Comparison of ENCODE assay signal across 20 cellular contexts in the genomic region with DNA sequence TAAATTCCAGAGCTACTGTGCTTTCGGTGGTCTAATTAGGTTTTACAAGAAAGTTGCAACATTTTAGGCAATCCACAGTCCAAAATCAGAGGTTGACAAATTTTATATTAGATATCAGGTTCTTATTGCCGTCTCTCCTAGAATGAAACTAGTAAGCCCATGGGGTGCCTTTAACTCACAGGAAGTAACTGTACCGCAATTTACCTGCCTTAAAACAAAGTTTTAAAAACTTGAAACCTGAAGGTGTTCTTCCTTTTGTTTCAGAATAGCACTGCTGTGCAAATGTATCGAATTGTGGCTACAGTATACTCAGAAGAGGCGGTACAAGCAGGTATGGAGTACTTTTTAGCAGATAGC.
DNase-seq lines count a peak whose midpoint lies in the region; ATAC-seq, FAIRE-seq and TF ChIP-seq lines count a peak whose summit lies in the region.
"Had no signal": no experiment of that assay in that cellular context is flagged by ENCODE, and none has a peak within 500 bp of the region (broad histone marks: within the 10 kb centered on the region; RNA-seq: fewer than 3 reads in every experiment).

No MANE protein-coding gene starts in this region.

- POLR2A ChIA-PET in HepG2 (lab: Yijun Ruan, JAX), result no interaction called here

- no peak overlapping the region for H3K4me2 ChIP-seq in HepG2 (ENCODE audit: low read depth, low read length)
- H3K4me2 ChIP-seq: KMS-11 had no signal

- H3K36me3 ChIP-seq in HepG2 (replicated peaks in 1 of 2; ENCODE audit: control insufficient read depth in 1 of 2, insufficient read depth in 2 of 2, low read length in 2 of 2) (no peaks in the 10 kb centered on the region), right lobe of liver (no peaks in the 10 kb centered on the region), thoracic aorta (peaks cover 10% of the 10 kb centered on the region), heart right ventricle (peaks cover 0 to 69% (median 10%) of the 10 kb centered on the region in 9 donors)
- H3K36me3 ChIP-seq in effector memory CD4-positive, alpha-beta T cell (ENCODE audit: control insufficient read depth, insufficient read depth, low read length), result peaks cover 31% of the 10 kb centered on the region
- H3K36me3 ChIP-seq: pancreas, uterus had no signal

- in situ Hi-C loops in HepG2 (cut with HindIII; ENCODE audit: extremely low pct_ligation_motif_present, low pct_unique_long_range_greater_than_20kb), result no loop called here

- TF ChIP-seq EP300 in HepG2 (IDR thresholded peaks at IDR 0.05; ENCODE audit: low read depth in 2 of 2, low read length in 2 of 2), result no peak
- no peak for TF ChIP-seq EP300 in HepG2 (CRISPR knock-in tag; IDR thresholded peaks at IDR 0.05; ENCODE audit: borderline replicate concordance)

- no peak overlapping the region for H3K9ac ChIP-seq in HepG2 (ENCODE audit: insufficient read depth, low read depth, low read length)
- H3K9ac ChIP-seq: KMS-11 had no signal

- H3K79me2 ChIP-seq in HepG2 (ENCODE audit: insufficient read depth, low read length), result no peaks in the 10 kb centered on the region

- H3K4me3 Mint-ChIP-seq in T-helper 2 cell treated with Interferon-gamma antibody and Interleukin-4, amounts not matched to agents 5 μg/mL and 100 μg/mL, for 36 hours, result peak overlapping the region; percentile 72

- CTCF ChIA-PET in HepG2 (lab: Yijun Ruan, JAX; ENCODE audit: low intra/inter-chr PET ratio, low total read pairs), result no interaction called here

- no peaks in the 10 kb centered on the region for H4K20me1 ChIP-seq in HepG2 (ENCODE audit: insufficient read depth, low read length)

- no peak overlapping the region for H2AFZ ChIP-seq in HepG2 (ENCODE audit: low read length)

- 93% methylated on average over 5 of the region's 5 CpGs for WGBS in HepG2 (ENCODE audit: low lambda C conversion rate)
- WGBS in right lobe of liver (ENCODE audit: insufficient coverage, low coverage, low lambda C conversion rate, missing lambda C conversion rate), result 88% methylated on average over 5 of the region's 5 CpGs
- 82 to 83% methylated on average over 5 of the region's 5 CpGs for WGBS in heart right ventricle, 2 donors

- DNase-seq in HepG2 (ENCODE audit: low spot score) (no peak), right lobe of liver (no peak), thoracic aorta (ENCODE audit: low spot score) (no peak), kidney tubule cell (ENCODE audit: low spot score) (no peak), heart right ventricle (no peak), DMS 273 treated with DMSO at 0.1 percent for 48 hours (lab: John Stamatoyannopoulos, UW) (no peak)
- DNase-seq in T-helper 2 cell treated with Interferon-gamma antibody and Interleukin-4, amounts not matched to agents 5 μg/mL and 100 μg/mL, for 36 hours (ENCODE audit: low spot score), result no peak
- no peak for DNase-seq in effector memory CD4-positive, alpha-beta T cell
- DNase-seq: activated naive CD4-positive, alpha-beta T cell; left lung; NCI-H1092 treated with DMSO at 0.1 percent for 48 hours; NCI-H69; pancreas; Right ventricle myocardium superior; uterus; WERI-Rb-1 had no signal

- no TSS peak for BruUV-seq in HepG2 (replicated peaks; lab: Mats Ljungman, UMichigan)

- FAIRE-seq in HepG2 (lab: Jason Lieb, UNC), result no peak
- FAIRE-seq: pancreas had no signal

- peaks cover 47% of the 10 kb centered on the region for H3K4me1 Mint-ChIP-seq in T-helper 2 cell treated with Interferon-gamma antibody and Interleukin-4, amounts not matched to agents 5 μg/mL and 100 μg/mL, for 36 hours (ENCODE audit: low read depth)

- ATAC-seq in HepG2 (no peak), right lobe of liver (no peak), thoracic aorta (ENCODE audit: insufficient number of reproducible peaks, low FRiP score, low read depth) (no peak), heart right ventricle (no peak)
- ATAC-seq: sciatic nerve had no signal

- peak overlapping the region; percentile 83 for H3K27ac ChIP-seq in HepG2 (ENCODE audit: extremely low read length, insufficient read depth, low read length)
- H3K27ac ChIP-seq in right lobe of liver, result no peak overlapping the region
- H3K27ac ChIP-seq in effector memory CD4-positive, alpha-beta T cell (ENCODE audit: insufficient read depth, low read length, poor library complexity, severe bottlenecking), result peak overlapping the region; percentile 19
- peak overlapping the region; percentile 41 to 53 for H3K27ac ChIP-seq in thoracic aorta
- H3K27ac ChIP-seq in heart right ventricle, result no peak overlapping the region
- H3K27ac ChIP-seq: esophagus muscularis mucosa, KMS-11, left lung, uterus, WERI-Rb-1 had no signal

- 0 out of 2 replicates have a peak, but pooled peaks cover 5% of the 10 kb centered on the region for H3K9me3 ChIP-seq in HepG2 (ENCODE audit: low read length)
- H3K9me3 ChIP-seq in right lobe of liver, result no peaks in the 10 kb centered on the region
- no peaks in the 10 kb centered on the region for H3K9me3 ChIP-seq in effector memory CD4-positive, alpha-beta T cell (ENCODE audit: control insufficient read depth, low read length)
- no peaks in the 10 kb centered on the region for H3K9me3 ChIP-seq in thoracic aorta
- H3K9me3 ChIP-seq in heart right ventricle, result peaks cover 0 to 3% (median 0%) of the 10 kb centered on the region in 11 donors
- H3K9me3 ChIP-seq: esophagus muscularis mucosa, HAP-1, left lung, pancreas, uterus had no signal

- H3K36me3 Mint-ChIP-seq in T-helper 2 cell treated with Interferon-gamma antibody and Interleukin-4, amounts not matched to agents 5 μg/mL and 100 μg/mL, for 36 hours (ENCODE audit: low read depth), result peaks cover 72% of the 10 kb centered on the region

- intact Hi-C loops in HepG2 (cut with micrococcal nuclease; ENCODE audit: unreplicated experiment), result no loop called here
- intact Hi-C loops in right lobe of liver (cut with DNase I), result no loop called here
- intact Hi-C loops in heart right ventricle (cut with DNase I), result no loop called here

- H3K4me3 ChIP-seq in HepG2 (replicated peaks in 1 of 3; ENCODE audit: insufficient read depth in 1 of 3, low read depth in 2 of 3, low read length in 3 of 3) (no peak overlapping the region), right lobe of liver (no peak overlapping the region), thoracic aorta (no peak overlapping the region), heart right ventricle (no peak overlapping the region)
- peak overlapping the region; percentile 11 for H3K4me3 ChIP-seq in effector memory CD4-positive, alpha-beta T cell (ENCODE audit: insufficient read depth, low read depth, low read length, poor library complexity, severe bottlenecking)
- H3K4me3 ChIP-seq: esophagus muscularis mucosa, HAP-1, left lung, pancreas, uterus had no signal

- H3K27ac Mint-ChIP-seq in T-helper 2 cell treated with Interferon-gamma antibody and Interleukin-4, amounts not matched to agents 5 μg/mL and 100 μg/mL, for 36 hours, result peak overlapping the region; percentile 87

- TF ChIP-seq CTCF in HepG2 (CRISPR knock-in tag; IDR thresholded peaks at IDR 0.05) (no peak), right lobe of liver (IDR thresholded peaks at IDR 0.05) (no peak), thoracic aorta (IDR thresholded peaks at IDR 0.05) (no peak), heart right ventricle (IDR thresholded peaks at IDR 0.05) (no peak)

- TF ChIP-seq POLR2A in HepG2 (IDR thresholded peaks at IDR 0.05; ENCODE audit: insufficient read depth in 1 of 2, low read depth in 2 of 2, low read length in 2 of 2) (no peak), right lobe of liver (IDR thresholded peaks at IDR 0.05) (no peak)

- H3K4me1 ChIP-seq in HepG2 (ENCODE audit: insufficient read depth, low read length) (peaks cover 97% of the 10 kb centered on the region), right lobe of liver (peaks cover 0 to 14% (median 0%) of the 10 kb centered on the region in 4 donors), thoracic aorta (ENCODE audit: control insufficient read depth in 1 of 2, low read depth in 2 of 2) (peaks cover 9 to 27% of the 10 kb centered on the region in 2 donors), heart right ventricle (peaks cover 0 to 9% (median 0%) of the 10 kb centered on the region in 9 donors)
- peaks cover 8% of the 10 kb centered on the region for H3K4me1 ChIP-seq in effector memory CD4-positive, alpha-beta T cell (ENCODE audit: control insufficient read depth, insufficient read depth, low read length, poor library complexity, severe bottlenecking)
- H3K4me1 ChIP-seq: esophagus muscularis mucosa, HAP-1, uterus had no signal

- no peaks in the 10 kb centered on the region for H3K27me3 Mint-ChIP-seq in T-helper 2 cell treated with Interferon-gamma antibody and Interleukin-4, amounts not matched to agents 5 μg/mL and 100 μg/mL, for 36 hours (ENCODE audit: low read depth)

- no peaks in the 10 kb centered on the region for H3K9me3 Mint-ChIP-seq in T-helper 2 cell treated with Interferon-gamma antibody and Interleukin-4, amounts not matched to agents 5 μg/mL and 100 μg/mL, for 36 hours

- TF ChIP-seq RAD21 in HepG2 (CRISPR knock-in tag; IDR thresholded peaks at IDR 0.05), result no peak

- H3K27me3 ChIP-seq in HepG2 (ENCODE audit: control insufficient read depth in 1 of 2, insufficient read depth in 2 of 2, low read length in 2 of 2) (no peaks in the 10 kb centered on the region), right lobe of liver (no peaks in the 10 kb centered on the region), thoracic aorta (replicated peaks; ENCODE audit: insufficient read depth) (no peaks in the 10 kb centered on the region), heart right ventricle (no peaks in the 10 kb centered on the region)
- H3K27me3 ChIP-seq in effector memory CD4-positive, alpha-beta T cell (replicated peaks; ENCODE audit: control insufficient read depth, insufficient read depth, low read length, poor library complexity, severe bottlenecking), result no peaks in the 10 kb centered on the region
- H3K27me3 ChIP-seq: esophagus muscularis mucosa, left lung, pancreas, uterus had no signal

TF ChIP-seq in HepG2, 621 proteins besides CTCF, POLR2A, EP300 and RAD21 (continues in another document):
- TF ChIP-seq, protein P1, sequence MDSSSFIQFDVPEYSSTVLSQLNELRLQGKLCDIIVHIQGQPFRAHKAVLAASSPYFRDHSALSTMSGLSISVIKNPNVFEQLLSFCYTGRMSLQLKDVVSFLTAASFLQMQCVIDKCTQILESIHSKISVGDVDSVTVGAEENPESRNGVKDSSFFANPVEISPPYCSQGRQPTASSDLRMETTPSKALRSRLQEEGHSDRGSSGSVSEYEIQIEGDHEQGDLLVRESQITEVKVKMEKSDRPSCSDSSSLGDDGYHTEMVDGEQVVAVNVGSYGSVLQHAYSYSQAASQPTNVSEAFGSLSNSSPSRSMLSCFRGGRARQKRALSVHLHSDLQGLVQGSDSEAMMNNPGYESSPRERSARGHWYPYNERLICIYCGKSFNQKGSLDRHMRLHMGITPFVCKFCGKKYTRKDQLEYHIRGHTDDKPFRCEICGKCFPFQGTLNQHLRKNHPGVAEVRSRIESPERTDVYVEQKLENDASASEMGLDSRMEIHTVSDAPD (CRISPR knock-in tag; IDR thresholded peaks at IDR 0.05), result no peak
- TF ChIP-seq RARA (CRISPR knock-in tag; IDR thresholded peaks at IDR 0.05), result no peak
- TF ChIP-seq ZNF468 (CRISPR knock-in tag; IDR thresholded peaks at IDR 0.05), result no peak

Comparison
In these comparisons a context has a peak if more than half of its experiments do, and no peak if none do; other contexts are left out.
1. H3K27ac ChIP-seq: peak in HepG2 (single experiment), effector memory CD4-positive, alpha-beta T cell (single experiment) and thoracic aorta (2 of 2); none in right lobe of liver (0 of 3) and heart right ventricle (0 of 10).